Comparison of ENCODE assay signal across 1 cellular context in genomic region chr17:57757735-57758134, GRCh38.
TF ChIP-seq lines count a peak whose summit lies in the region.

No MANE protein-coding gene starts in this region.

TF ChIP-seq in GM23338, 12 proteins besides CTCF, POLR2A, EP300 and RAD21 (continued from another document):
- no peak for TF ChIP-seq ZNF462 (CRISPR knock-in tag; IDR thresholded peaks at IDR 0.05)
- no peak for TF ChIP-seq CREB1 (CRISPR knock-in tag; IDR thresholded peaks at IDR 0.05; ENCODE audit: low read depth)
- no peak for TF ChIP-seq ZNF331 (CRISPR knock-in tag; IDR thresholded peaks at IDR 0.05; ENCODE audit: low read depth)
- TF ChIP-seq REST (IDR thresholded peaks at IDR 0.05; ENCODE audit: unreplicated experiment), result no peak
- no peak for TF ChIP-seq ETS1 (IDR thresholded peaks at IDR 0.05)
- TF ChIP-seq EZH2 (IDR thresholded peaks at IDR 0.05; ENCODE audit: low read depth, unreplicated experiment), result no peak
- no peak for TF ChIP-seq EZH2phosphoT487 (IDR thresholded peaks at IDR 0.05; ENCODE audit: unreplicated experiment)
- no peak for TF ChIP-seq STAT1 (IDR thresholded peaks at IDR 0.05; ENCODE audit: unreplicated experiment)
- no peak for TF ChIP-seq JUNB (IDR thresholded peaks at IDR 0.05; ENCODE audit: unreplicated experiment)
- TF ChIP-seq POLR2AphosphoS5 (IDR thresholded peaks at IDR 0.05; ENCODE audit: low read depth), result no peak
